15 cellular contexts compared by ENCODE assay signal in genomic region chr17:56009795-56010715, GRCh38.
DNase-seq lines count a peak whose midpoint lies in the region; ATAC-seq and TF ChIP-seq lines count a peak whose summit lies in the region.
"Had no signal": no experiment of that assay in that cellular context is flagged by ENCODE, and none has a peak within 500 bp of the region (broad histone marks: within the 10 kb centered on the region; RNA-seq: fewer than 3 reads in every experiment).

No MANE protein-coding gene starts in this region.

- peak; percentile 48 for DNase-seq in activated naive CD4-positive, alpha-beta T cell treated with anti-CD3 and anti-CD28 coated beads for 36 hours
- no peak for DNase-seq in activated naive CD4-positive, alpha-beta T cell treated with Interleukin-2 at 50 U/mL for 16 hours
- DNase-seq in NCI-H510A treated with DMSO at 0.1 percent for 48 hours (lab: John Stamatoyannopoulos, UW) = peak; percentile 82
- DNase-seq in esophagus muscularis mucosa (ENCODE audit: extremely low spot score) = peak; percentile 84
- DNase-seq in stimulated activated naive CD8-positive, alpha-beta T cell treated with anti-CD3 and anti-CD28 coated beads, Interleukin-15, Interleukin-2, amounts not matched to agents 100 U/mL and 50 U/mL, for 24 hours = no peak
- DNase-seq in erythroblast (lab: John Stamatoyannopoulos, UW) = no peak
- DNase-seq in DMS114 treated with DMSO at 0.1 percent for 48 hours (lab: John Stamatoyannopoulos, UW; ENCODE audit: unreplicated experiment) = no peak
- DNase-seq in NCI-H446 treated with DMSO at 0.1 percent for 48 hours (lab: John Stamatoyannopoulos, UW) = no peak
- DNase-seq: activated gamma-delta T cell, DMS79 treated with DMSO at 0.1 percent for 48 hours, foreskin keratinocyte, NCI-H1092, pancreas, T-helper 9 cell had no signal

- WGBS in esophagus muscularis mucosa = 54% methylated on average over 5 of the region's 5 CpGs

- no peak for TF ChIP-seq CTCF in esophagus muscularis mucosa (IDR thresholded peaks at IDR 0.05)

- H3K27ac ChIP-seq in esophagus muscularis mucosa (replicated peaks in 1 of 4) = no peak overlapping the region
- H3K27ac ChIP-seq: foreskin keratinocyte, pancreas had no signal

- H3K9me3 ChIP-seq in esophagus muscularis mucosa = peaks cover 0 to 3% (median 0%) of the 10 kb centered on the region in 4 donors
- H3K9me3 ChIP-seq: pancreas had no signal

- H3K4me1 Mint-ChIP-seq in activated naive CD4-positive, alpha-beta T cell treated with anti-CD3 and anti-CD28 coated beads for 36 hours (ENCODE audit: low read depth) = peaks cover 19% of the 10 kb centered on the region

- peak overlapping the region; percentile 68 for H3K27ac Mint-ChIP-seq in activated naive CD4-positive, alpha-beta T cell treated with anti-CD3 and anti-CD28 coated beads for 36 hours

- no peaks in the 10 kb centered on the region for H3K36me3 ChIP-seq in esophagus muscularis mucosa
- H3K36me3 ChIP-seq: pancreas had no signal

- H3K9me3 Mint-ChIP-seq in activated naive CD4-positive, alpha-beta T cell treated with anti-CD3 and anti-CD28 coated beads for 36 hours = peaks cover 3% of the 10 kb centered on the region

- TF ChIP-seq EP300 in esophagus muscularis mucosa (IDR thresholded peaks at IDR 0.05) = no peak

- no peak overlapping the region for H3K4me3 ChIP-seq in esophagus muscularis mucosa
- H3K4me3 ChIP-seq: pancreas had no signal

- H3K27me3 Mint-ChIP-seq in activated naive CD4-positive, alpha-beta T cell treated with anti-CD3 and anti-CD28 coated beads for 36 hours (ENCODE audit: low read depth) = no peaks in the 10 kb centered on the region

- no peaks in the 10 kb centered on the region for H3K4me1 ChIP-seq in esophagus muscularis mucosa
- H3K4me1 ChIP-seq: foreskin keratinocyte, pancreas had no signal

- CTCF ChIA-PET in activated naive CD4-positive, alpha-beta T cell treated with anti-CD3 and anti-CD28 coated beads for 36 hours (lab: Charles Lee) = interaction anchor here (0.5 to 1.2 kb wide), 2 partner anchors 12 to 403 kb away, joined by 3 to 6 read pairs; no protein-coding TSS in a partner anchor

- no peaks in the 10 kb centered on the region for H3K36me3 Mint-ChIP-seq in activated naive CD4-positive, alpha-beta T cell treated with anti-CD3 and anti-CD28 coated beads for 36 hours (ENCODE audit: low read depth)

- intact Hi-C loops in activated naive CD4-positive, alpha-beta T cell treated with anti-CD3 and anti-CD28 coated beads for 36 hours (cut with micrococcal nuclease) = loop anchor here (1.0 to 10.0 kb wide), 2 partner anchors 10 to 65 kb away; no protein-coding TSS in a partner anchor
- intact Hi-C loops in esophagus muscularis mucosa (cut with DNase I) = no loop called here

- no peak for TF ChIP-seq POLR2A in esophagus muscularis mucosa (IDR thresholded peaks at IDR 0.05; ENCODE audit: low read depth)
- no peak for TF ChIP-seq POLR2A in erythroblast (IDR thresholded peaks at IDR 0.05; ENCODE audit: low read length)

- ATAC-seq in stimulated activated naive CD8-positive, alpha-beta T cell treated with anti-CD3 and anti-CD28 coated beads, Interleukin-15, Interleukin-2, amounts not matched to agents 100 U/mL and 50 U/mL, for 24 hours = peak; percentile 78
- ATAC-seq: foreskin keratinocyte, pancreas had no signal

- no peaks in the 10 kb centered on the region for H3K27me3 ChIP-seq in esophagus muscularis mucosa
- H3K27me3 ChIP-seq: foreskin keratinocyte, pancreas had no signal

- H3K4me3 Mint-ChIP-seq in activated naive CD4-positive, alpha-beta T cell treated with anti-CD3 and anti-CD28 coated beads for 36 hours = no peak overlapping the region
- H3K4me3 Mint-ChIP-seq: brain had no signal

Comparison
In these comparisons a context has a peak if more than half of its experiments do, and no peak if none do; other contexts are left out.
1. DNase-seq: peak in activated naive CD4-positive, alpha-beta T cell treated with anti-CD3 and anti-CD28 coated beads for 36 hours (single experiment), NCI-H510A treated with DMSO at 0.1 percent for 48 hours (single experiment) and esophagus muscularis mucosa (single experiment); none in activated naive CD4-positive, alpha-beta T cell treated with Interleukin-2 at 50 U/mL for 16 hours (single experiment), stimulated activated naive CD8-positive, alpha-beta T cell treated with anti-CD3 and anti-CD28 coated beads, Interleukin-15, Interleukin-2, amounts not matched to agents 100 U/mL and 50 U/mL, for 24 hours (single experiment), erythroblast (0 of 2), DMS114 treated with DMSO at 0.1 percent for 48 hours (single experiment) and NCI-H446 treated with DMSO at 0.1 percent for 48 hours (single experiment).